Comparison of ENCODE assay signal across 1 cellular context in the genomic region with DNA sequence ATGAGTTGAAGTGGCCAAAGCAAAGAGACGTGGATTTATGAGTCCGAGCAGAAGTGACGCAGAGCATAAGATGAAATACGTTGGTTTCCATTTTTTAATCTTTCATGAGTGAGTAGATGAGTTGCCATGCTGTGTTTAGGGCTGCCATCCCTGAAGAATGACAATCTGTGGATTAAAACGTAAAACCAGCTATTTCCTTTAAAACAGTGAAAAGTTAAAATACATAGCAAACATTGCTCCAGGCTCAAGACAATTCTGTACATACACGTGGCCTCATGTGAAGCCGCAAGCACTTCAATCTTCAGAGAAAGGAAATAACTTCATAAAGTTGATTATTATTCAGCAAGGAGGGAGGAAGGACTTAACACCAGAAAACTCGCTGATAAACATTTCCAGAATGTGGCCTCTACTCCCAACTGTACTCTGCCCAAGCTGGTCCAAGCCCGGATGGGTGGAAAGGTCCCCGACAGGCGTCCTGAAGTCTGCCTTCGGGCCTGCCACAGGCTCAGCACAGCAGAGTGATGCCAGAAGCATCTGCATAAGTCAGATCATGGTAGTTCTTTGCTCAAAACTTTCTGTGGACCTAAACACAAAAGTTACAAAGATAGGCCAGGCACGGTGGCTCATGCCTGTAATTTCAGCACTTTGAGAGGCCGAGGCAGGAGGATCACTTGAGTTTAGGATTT.
TF ChIP-seq lines count a peak whose summit lies in the region.

No MANE protein-coding gene starts in this region.

TF ChIP-seq in GM23338, 12 proteins besides CTCF, POLR2A, EP300 and RAD21 (continued from another document):
- TF ChIP-seq, protein P1, sequence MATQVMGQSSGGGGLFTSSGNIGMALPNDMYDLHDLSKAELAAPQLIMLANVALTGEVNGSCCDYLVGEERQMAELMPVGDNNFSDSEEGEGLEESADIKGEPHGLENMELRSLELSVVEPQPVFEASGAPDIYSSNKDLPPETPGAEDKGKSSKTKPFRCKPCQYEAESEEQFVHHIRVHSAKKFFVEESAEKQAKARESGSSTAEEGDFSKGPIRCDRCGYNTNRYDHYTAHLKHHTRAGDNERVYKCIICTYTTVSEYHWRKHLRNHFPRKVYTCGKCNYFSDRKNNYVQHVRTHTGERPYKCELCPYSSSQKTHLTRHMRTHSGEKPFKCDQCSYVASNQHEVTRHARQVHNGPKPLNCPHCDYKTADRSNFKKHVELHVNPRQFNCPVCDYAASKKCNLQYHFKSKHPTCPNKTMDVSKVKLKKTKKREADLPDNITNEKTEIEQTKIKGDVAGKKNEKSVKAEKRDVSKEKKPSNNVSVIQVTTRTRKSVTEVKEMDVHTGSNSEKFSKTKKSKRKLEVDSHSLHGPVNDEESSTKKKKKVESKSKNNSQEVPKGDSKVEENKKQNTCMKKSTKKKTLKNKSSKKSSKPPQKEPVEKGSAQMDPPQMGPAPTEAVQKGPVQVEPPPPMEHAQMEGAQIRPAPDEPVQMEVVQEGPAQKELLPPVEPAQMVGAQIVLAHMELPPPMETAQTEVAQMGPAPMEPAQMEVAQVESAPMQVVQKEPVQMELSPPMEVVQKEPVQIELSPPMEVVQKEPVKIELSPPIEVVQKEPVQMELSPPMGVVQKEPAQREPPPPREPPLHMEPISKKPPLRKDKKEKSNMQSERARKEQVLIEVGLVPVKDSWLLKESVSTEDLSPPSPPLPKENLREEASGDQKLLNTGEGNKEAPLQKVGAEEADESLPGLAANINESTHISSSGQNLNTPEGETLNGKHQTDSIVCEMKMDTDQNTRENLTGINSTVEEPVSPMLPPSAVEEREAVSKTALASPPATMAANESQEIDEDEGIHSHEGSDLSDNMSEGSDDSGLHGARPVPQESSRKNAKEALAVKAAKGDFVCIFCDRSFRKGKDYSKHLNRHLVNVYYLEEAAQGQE (IDR thresholded peaks at IDR 0.05; ENCODE audit: unreplicated experiment), result no peak
- no peak for TF ChIP-seq STAT1 (IDR thresholded peaks at IDR 0.05; ENCODE audit: unreplicated experiment)
- TF ChIP-seq CREB1 (CRISPR knock-in tag; IDR thresholded peaks at IDR 0.05; ENCODE audit: low read depth), result no peak
TF ChIP-seq in GM23338: peak in this region for 0.
